Comparison of ENCODE assay signal across 9 cellular contexts in genomic region chr12:106138646-106139421, GRCh38. TPM values are rescaled to one million over a fixed set of nuclear protein-coding genes. Genes with fewer than 3 reads are reported as not detected.
DNase-seq lines count a peak whose midpoint lies in the region; ATAC-seq, FAIRE-seq and TF ChIP-seq lines count a peak whose summit lies in the region.
"Had no signal": no experiment of that assay in that cellular context is flagged by ENCODE, and none has a peak within 500 bp of the region (broad histone marks: within the 10 kb centered on the region; RNA-seq: fewer than 3 reads in every experiment).

NUAK1 (minus strand) TSS chr12:106138954; CDS start chr12:106138653, 301 bp downstream.

- H3K4me2 ChIP-seq in endothelial cell of umbilical vein (ENCODE audit: insufficient read depth, low read length), result peak within 1 kb of the TSS; percentile 66
- H3K4me2 ChIP-seq in mesenchymal stem cell (ENCODE audit: low read length, poor library complexity, severe bottlenecking), result peak within 1 kb of the TSS; percentile 86

- ATAC-seq in HG03565 (IDR thresholded peaks at IDR 0.05; ENCODE audit: unreplicated experiment), result no peak
- ATAC-seq in GM21825 (IDR thresholded peaks at IDR 0.05; ENCODE audit: unreplicated experiment), result no peak

- TF ChIP-seq CTCF in VCaP (conservative IDR thresholded peaks at IDR 0.05) (no peak), endothelial cell of umbilical vein (IDR thresholded peaks at IDR 0.05; ENCODE audit: extremely low read depth in 1 of 2, insufficient read depth in 1 of 2, low read depth in 1 of 2, low read length in 2 of 2) (no peak), suprapubic skin (IDR thresholded peaks at IDR 0.05) (no peak)

- H2BK12ac ChIP-seq in mesenchymal stem cell (ENCODE audit: low read length in 2 of 2), result peak within 1 kb of the TSS; percentile 65 to 91

- peak within 1 kb of the TSS; percentile 96 for H2BK120ac ChIP-seq in mesenchymal stem cell (ENCODE audit: low read depth, low read length)

- H3K36me3 ChIP-seq in endothelial cell of umbilical vein (ENCODE audit: control insufficient read depth in 2 of 2, extremely low read depth in 1 of 2, insufficient read depth in 2 of 2, low read length in 2 of 2) (no peaks in the 10 kb centered on the region), mesenchymal stem cell (ENCODE audit: control insufficient read depth in 1 of 2, insufficient read depth in 2 of 2, low read depth in 1 of 2, low read length in 2 of 2) (peaks cover 0 to 4% of the 10 kb centered on the region in 2 experiments), suprapubic skin (no peaks in the 10 kb centered on the region)

- peak within 1 kb of the TSS; percentile 99 for H2BK5ac ChIP-seq in mesenchymal stem cell (ENCODE audit: low read depth, low read length, poor library complexity, severe bottlenecking)

- peak within 1 kb of the TSS; percentile 97 to 99 for H3K23ac ChIP-seq in mesenchymal stem cell (ENCODE audit: low read length in 2 of 2)

- H3K4me3 ChIP-seq in endothelial cell of umbilical vein (replicated peaks in 1 of 3; ENCODE audit: insufficient read depth in 1 of 3, low read depth in 1 of 3, low read length in 3 of 3), result peak within 1 kb of the TSS; percentile 50 to 73 (median 72)
- peak within 1 kb of the TSS; percentile 83 to 87 for H3K4me3 ChIP-seq in mesenchymal stem cell (ENCODE audit: insufficient read depth in 1 of 2, low read depth in 1 of 2, low read length in 2 of 2)
- peak within 1 kb of the TSS; percentile 90 for H3K4me3 ChIP-seq in suprapubic skin

- DNase-seq in DMS153 (lab: John Stamatoyannopoulos, UW) (peak; percentile 55), HuH-7.5 (ENCODE audit: low spot score) (peak; percentile 83), endothelial cell of umbilical vein (ENCODE audit: low read depth, low spot score) (peak; percentile 86), mesenchymal stem cell (peak; percentile 63), suprapubic skin (ENCODE audit: low spot score in 2 of 2) (peak; percentile 79 to 83)

- peak within 1 kb of the TSS; percentile 49 for H2AK5ac ChIP-seq in mesenchymal stem cell (ENCODE audit: low read length, severe bottlenecking)

- H3K27ac ChIP-seq in VCaP (peak within 1 kb of the TSS; percentile 48; the same call in 1 of the 2 replicates), endothelial cell of umbilical vein (ENCODE audit: insufficient read depth, low read depth, low read length) (peak within 1 kb of the TSS; percentile 89), mesenchymal stem cell (ENCODE audit: low read length, poor library complexity, severe bottlenecking) (peak within 1 kb of the TSS; percentile 80), suprapubic skin (peak within 1 kb of the TSS; percentile 99)

- H3K79me1 ChIP-seq in mesenchymal stem cell (replicated peaks; ENCODE audit: low read length, poor library complexity, severe bottlenecking), result peaks cover 14% of the 10 kb centered on the region

- no TSS peak for BruUV-seq in endothelial cell of umbilical vein (replicated peaks; lab: Mats Ljungman, UMichigan)

- CTCF ChIA-PET in endothelial cell of umbilical vein (lab: Charles Lee), result interaction anchor here (0.7 to 8.9 kb wide), 12 partner anchors 9 to 718 kb away, joined by 3 to 112 read pairs (median 3); no protein-coding TSS in a partner anchor

- H3K79me2 ChIP-seq in endothelial cell of umbilical vein (ENCODE audit: control insufficient read depth, insufficient read depth, low read length), result peaks cover 44% of the 10 kb centered on the region

- under 1% methylated on average over 68 of the region's 103 CpGs for WGBS in mesenchymal stem cell
- no CpG with 5 or more reads among the region's 103 CpGs for WGBS in suprapubic skin

- no peaks in the 10 kb centered on the region for H4K20me1 ChIP-seq in endothelial cell of umbilical vein (replicated peaks; ENCODE audit: control insufficient read depth, extremely low read depth, insufficient read depth, low read length)

- peak within 1 kb of the TSS; percentile 97 for H4K91ac ChIP-seq in mesenchymal stem cell (ENCODE audit: low read length)

- peak within 1 kb of the TSS; percentile 95 to 98 for H3K4ac ChIP-seq in mesenchymal stem cell (ENCODE audit: low read depth in 1 of 2, low read length in 2 of 2)

- H3K18ac ChIP-seq in mesenchymal stem cell (ENCODE audit: low read depth in 1 of 2, low read length in 2 of 2), result peak within 1 kb of the TSS; percentile 97 to 98

- peak within 1 kb of the TSS; percentile 65 to 86 for H3K14ac ChIP-seq in mesenchymal stem cell (ENCODE audit: low read length in 2 of 2)

- no peak for TF ChIP-seq EP300 in suprapubic skin (IDR thresholded peaks at IDR 0.05)

- H3K27me3 ChIP-seq in endothelial cell of umbilical vein (ENCODE audit: control insufficient read depth in 2 of 2, insufficient read depth in 2 of 2, low read length in 2 of 2), result no peaks in the 10 kb centered on the region
- no peaks in the 10 kb centered on the region for H3K27me3 ChIP-seq in mesenchymal stem cell (ENCODE audit: control insufficient read depth in 1 of 2, insufficient read depth in 1 of 2, low read length in 2 of 2)
- peaks cover 2% of the 10 kb centered on the region for H3K27me3 ChIP-seq in suprapubic skin

- TF ChIP-seq POLR2A in endothelial cell of umbilical vein (IDR thresholded peaks at IDR 0.05; ENCODE audit: low read depth, low read length), result peak; percentile 36
- peak in 1 of 2 donors; percentile 31 for TF ChIP-seq POLR2A in suprapubic skin (IDR thresholded peaks at IDR 0.05)

- POLR2A ChIA-PET in endothelial cell of umbilical vein (lab: Charles Lee), result interaction anchor here (0.7 to 0.8 kb wide), 2 partner anchors 85 to 653 kb away, joined by 3 read pairs; no protein-coding TSS in a partner anchor

- H3K4me1 ChIP-seq in endothelial cell of umbilical vein (ENCODE audit: control insufficient read depth, extremely low read depth, insufficient read depth, low read length) (peaks cover 48% of the 10 kb centered on the region), mesenchymal stem cell (ENCODE audit: control insufficient read depth, insufficient read depth, low read depth, low read length) (peaks cover 16% of the 10 kb centered on the region), suprapubic skin (peaks cover 70% of the 10 kb centered on the region)

- peak within 1 kb of the TSS; percentile 98 for H4K8ac ChIP-seq in mesenchymal stem cell (ENCODE audit: low read length)

- no peak for FAIRE-seq in endothelial cell of umbilical vein (lab: Jason Lieb, UNC)
- FAIRE-seq: TTC549 had no signal

- H3K9ac ChIP-seq in endothelial cell of umbilical vein (replicated peaks; ENCODE audit: extremely low read depth, insufficient read depth, low read length) (peak within 1 kb of the TSS; percentile 89), mesenchymal stem cell (ENCODE audit: low read length) (peak within 1 kb of the TSS; percentile 93)

- intact Hi-C loops in endothelial cell of umbilical vein (cut with micrococcal nuclease), result loop anchor here (1.0 to 5.0 kb wide), 4 partner anchors 287 to 672 kb away; no protein-coding TSS in a partner anchor

- dilution Hi-C loops in endothelial cell of umbilical vein (cut with MboI; ENCODE audit: extremely low pct_ligation_motif_present, low sequenced_read_pairs), result no loop called here

- peak within 1 kb of the TSS; percentile 99 for H2BK15ac ChIP-seq in mesenchymal stem cell (ENCODE audit: low read depth, poor library complexity, severe bottlenecking)

- H3K9me3 ChIP-seq in endothelial cell of umbilical vein (replicated peaks; ENCODE audit: control insufficient read depth, insufficient read depth, low read length) (no peaks in the 10 kb centered on the region), mesenchymal stem cell (ENCODE audit: control insufficient read depth, low read length) (no peaks in the 10 kb centered on the region), suprapubic skin (no peaks in the 10 kb centered on the region)

- H3K9me1 ChIP-seq in endothelial cell of umbilical vein (replicated peaks; ENCODE audit: control insufficient read depth, extremely low read depth, insufficient read depth, low read length), result no peaks in the 10 kb centered on the region

- H2AFZ ChIP-seq in endothelial cell of umbilical vein (ENCODE audit: low read depth, low read length) (peak within 1 kb of the TSS; percentile 29), mesenchymal stem cell (ENCODE audit: low read depth, low read length) (peak within 1 kb of the TSS; percentile 77)

TF ChIP-seq in endothelial cell of umbilical vein, 7 proteins besides CTCF, POLR2A, EP300 and RAD21:
- no peak for TF ChIP-seq MYC (IDR thresholded peaks at IDR 0.05; ENCODE audit: low read depth, low read length)
- TF ChIP-seq POLR2AphosphoS5 (IDR thresholded peaks at IDR 0.05; ENCODE audit: insufficient read depth, low read depth, low read length), result peak; percentile 39
- TF ChIP-seq GATA2 (IDR thresholded peaks at IDR 0.05; ENCODE audit: insufficient read depth, insufficient read length, low read depth, low read length), result no peak
TF ChIP-seq in endothelial cell of umbilical vein: peak in this region for 1.

RNA-seq across cellular contexts. Expression of gene NUAK1, which starts in this region (rescaled TPM):
- 34.2 and 38.0 TPM in 2 replicates for total RNA-seq in endothelial cell of umbilical vein
- polyA plus RNA-seq in endothelial cell of umbilical vein, result 19.8 and 39.7 TPM in 2 replicates
- 23.1 and 23.6 TPM in 2 replicates for polyA plus RNA-seq in endothelial cell of umbilical vein (2011; cell fraction: cytosol; rRNA removed)
- polyA plus RNA-seq in endothelial cell of umbilical vein (2011; cell fraction: nucleus; rRNA removed), result 38.8 and 44.0 TPM in 2 replicates
- polyA plus RNA-seq in endothelial cell of umbilical vein (2012), result 12.1 and 16.3 TPM in 2 replicates
- polyA minus RNA-seq in endothelial cell of umbilical vein, result 58.9 and 75.2 TPM in 2 replicates
- 2.3 TPM for polyA minus RNA-seq in endothelial cell of umbilical vein (2011; cell fraction: cytosol; rRNA and poly(A)+ RNA removed)
- 30.5 and 34.3 TPM in 2 replicates for polyA minus RNA-seq in endothelial cell of umbilical vein (2011; cell fraction: nucleus; rRNA and poly(A)+ RNA removed)
- polyA plus RNA-seq in mesenchymal stem cell (2013, experiment 1 of 2), result 8.2 TPM
- 7.9 TPM for polyA plus RNA-seq in mesenchymal stem cell (2013, experiment 2 of 2)
- 10 to 100 TPM; 22.6 to 44.3 (median 38.4) TPM for total RNA-seq in suprapubic skin

Comparison
In these comparisons a context has a peak if more than half of its experiments do, and no peak if none do; other contexts are left out.
1. H3K27ac ChIP-seq: peak in every context shown above with its lines; median percentile 99 in suprapubic skin; 89 in endothelial cell of umbilical vein; 80 in mesenchymal stem cell; 48 in VCaP.